In genomic region chr14:89382487-89383170, GRCh38 we compare ENCODE assay signal across 18 cellular contexts. TPM values are rescaled to one million over a fixed set of nuclear protein-coding genes. Genes with fewer than 3 reads are reported as not detected.
A peak's percentile ranks its signal among the peaks of the same experiment; 100 is the strongest.
DNase-seq lines count a peak whose midpoint lies in the region; ATAC-seq and TF ChIP-seq lines count a peak whose summit lies in the region.
"Had no signal": no experiment of that assay in that cellular context is flagged by ENCODE, and none has a peak within 500 bp of the region (broad histone marks: within the 10 kb centered on the region; RNA-seq: fewer than 3 reads in every experiment).

No MANE protein-coding gene starts in this region.

- no peak overlapping the region for H3K4me3 ChIP-seq in BLaER1 treated with 17β-estradiol and CSF1 and Interleukin-3, amounts not matched to agents 10 nM and 100 nM
- no peak overlapping the region for H3K4me3 ChIP-seq in CD4-positive, alpha-beta memory T cell (ENCODE audit: low read length in 2 of 2)
- H3K4me3 ChIP-seq in SU-DHL-6 (ENCODE audit: insufficient read depth, low read length, poor library complexity, severe bottlenecking), result peak overlapping the region; percentile 50
- H3K4me3 ChIP-seq: gastroesophageal sphincter, neural progenitor cell, prostate gland, upper lobe of left lung had no signal

- H3K4me2 ChIP-seq in BLaER1 treated with 17β-estradiol and CSF1 and Interleukin-3, amounts not matched to agents 10 nM and 100 nM, result peak overlapping the region in 9 of 11 experiments; percentile 57 to 85 (median 76); a peak in 15 of 22 replicates
- H3K4me2 ChIP-seq in SU-DHL-6 (ENCODE audit: low read depth, low read length, poor library complexity, severe bottlenecking), result peak overlapping the region; percentile 78
- H3K4me2 ChIP-seq: KMS-11, neural progenitor cell had no signal

- H3K27ac ChIP-seq in BLaER1 treated with 17β-estradiol and CSF1 and Interleukin-3, amounts not matched to agents 10 nM and 100 nM, result peak overlapping the region in 4 of 11 experiments; percentile 60 to 69 (median 68); a peak in 7 of 22 replicates
- H3K27ac ChIP-seq in CD4-positive, alpha-beta memory T cell (ENCODE audit: low read depth, low read length), result no peak overlapping the region
- H3K27ac ChIP-seq in SU-DHL-6 (ENCODE audit: low read depth, low read length), result peak overlapping the region; percentile 99
- H3K27ac ChIP-seq: gastroesophageal sphincter, KMS-11, neural progenitor cell, prostate gland, upper lobe of left lung had no signal

- H2AFZ ChIP-seq in SU-DHL-6 (ENCODE audit: low read depth, low read length, severe bottlenecking), result no peak overlapping the region
- H2AFZ ChIP-seq: neural progenitor cell had no signal

- peaks cover 48 to 66% (median 56%) of the 10 kb centered on the region in 10 experiments for H3K4me1 ChIP-seq in BLaER1 treated with 17β-estradiol and CSF1 and Interleukin-3, amounts not matched to agents 10 nM and 100 nM
- H3K4me1 ChIP-seq in CD4-positive, alpha-beta memory T cell (ENCODE audit: insufficient read depth, low read length), result peaks cover 10% of the 10 kb centered on the region
- H3K4me1 ChIP-seq: neural progenitor cell had no signal

- peaks cover 28 to 61% (median 51%) of the 10 kb centered on the region in 4 donors for H3K4me1 Mint-ChIP-seq in CD4-positive, alpha-beta memory T cell
- H3K4me1 Mint-ChIP-seq: neural progenitor cell had no signal

- POLR2A ChIA-PET in CD4-positive, alpha-beta memory T cell (lab: Charles Lee; ENCODE audit: partially characterized antibody), result interaction anchor here (0.5 kb wide), 1 partner anchor 97 kb away, joined by 3 read pairs; no protein-coding TSS in a partner anchor

- H3K36me3 ChIP-seq in BLaER1 treated with 17β-estradiol and CSF1 and Interleukin-3, amounts not matched to agents 10 nM and 100 nM, result peaks cover 10 to 43% (median 30%) of the 10 kb centered on the region in 11 experiments
- no peaks in the 10 kb centered on the region for H3K36me3 ChIP-seq in CD4-positive, alpha-beta memory T cell (ENCODE audit: insufficient read depth, low read length)
- H3K36me3 ChIP-seq in SU-DHL-6 (ENCODE audit: low read length), result peaks cover 11% of the 10 kb centered on the region
- H3K36me3 ChIP-seq: gastroesophageal sphincter, neural progenitor cell, prostate gland, upper lobe of left lung had no signal

- peaks cover 49% of the 10 kb centered on the region for H3F3A ChIP-seq in SU-DHL-6 (ENCODE audit: insufficient read depth)

- no peak for TF ChIP-seq CTCF in SU-DHL-6 (IDR thresholded peaks at IDR 0.05; ENCODE audit: insufficient read depth, low read length, poor library complexity, severe bottlenecking)

- peaks cover 21 to 37% (median 32%) of the 10 kb centered on the region in 11 experiments for H3K9me3 ChIP-seq in BLaER1 treated with 17β-estradiol and CSF1 and Interleukin-3, amounts not matched to agents 10 nM and 100 nM (replicated peaks in 1 of 11)
- peaks cover 0 to 4% of the 10 kb centered on the region in 2 donors for H3K9me3 ChIP-seq in CD4-positive, alpha-beta memory T cell (ENCODE audit: control insufficient read depth in 1 of 2, low read length in 2 of 2)
- peaks cover 10% of the 10 kb centered on the region; the same call in 1 of the 2 replicates for H3K9me3 ChIP-seq in SU-DHL-6 (ENCODE audit: insufficient read depth, low read length)
- H3K9me3 ChIP-seq: gastroesophageal sphincter, prostate gland, upper lobe of left lung had no signal

- H3K27me3 ChIP-seq in BLaER1 treated with 17β-estradiol and CSF1 and Interleukin-3, amounts not matched to agents 10 nM and 100 nM, result no peaks in the 10 kb centered on the region
- H3K27me3 ChIP-seq in CD4-positive, alpha-beta memory T cell (ENCODE audit: insufficient read depth, low read length), result no peaks in the 10 kb centered on the region
- no peaks in the 10 kb centered on the region for H3K27me3 ChIP-seq in SU-DHL-6 (ENCODE audit: low read length)
- H3K27me3 ChIP-seq: gastroesophageal sphincter, neural progenitor cell, upper lobe of left lung had no signal

- H3K36me3 Mint-ChIP-seq in CD4-positive, alpha-beta memory T cell, result peaks cover 33 to 45% of the 10 kb centered on the region in 2 donors

- intact Hi-C loops in CD4-positive, alpha-beta memory T cell (cut with micrococcal nuclease), result no loop called here

- H3K27ac Mint-ChIP-seq in CD4-positive, alpha-beta memory T cell, result peak overlapping the region in 5 of 7 donors; percentile 1 to 71 (median 39)

- H3K79me2 ChIP-seq in SU-DHL-6 (ENCODE audit: insufficient read depth, low read length), result peaks cover 93% of the 10 kb centered on the region

- peaks cover 1 to 81% (median 30%) of the 10 kb centered on the region in 11 experiments; a peak in 20 of 22 replicates for H4K20me1 ChIP-seq in BLaER1 treated with 17β-estradiol and CSF1 and Interleukin-3, amounts not matched to agents 10 nM and 100 nM
- no peaks in the 10 kb centered on the region for H4K20me1 ChIP-seq in SU-DHL-6 (ENCODE audit: low read depth, low read length)

- no peak for DNase-seq in CD4-positive, alpha-beta memory T cell
- DNase-seq in epidermal melanocyte (ENCODE audit: insufficient read length, low spot score), result peak; percentile 11
- DNase-seq in HCEC 1CT, result no peak
- DNase-seq: mesendoderm; NCI-H1092; NCI-H2081 treated with DMSO at 0.1 percent for 48 hours; NCI-H526 treated with DMSO at 0.1 percent for 48 hours; small intestine; stimulated activated CD4-positive, alpha-beta T cell treated with anti-CD3 and anti-CD28 coated beads, Interleukin-2, amount 100 ng/mL, for 48 hours had no signal

- CTCF ChIA-PET in CD4-positive, alpha-beta memory T cell (lab: Charles Lee; ENCODE audit: partially characterized antibody), result no interaction called here

- H3K9me3 Mint-ChIP-seq in CD4-positive, alpha-beta memory T cell, result peaks cover 0 to 9% (median 7%) of the 10 kb centered on the region in 8 donors

- ATAC-seq in GM19455 (IDR thresholded peaks at IDR 0.05; ENCODE audit: unreplicated experiment) (no peak), GM21717 (IDR thresholded peaks at IDR 0.05; ENCODE audit: unreplicated experiment) (no peak)
- ATAC-seq: gastroesophageal sphincter had no signal

- H3K4me3 Mint-ChIP-seq in CD4-positive, alpha-beta memory T cell, result no peak overlapping the region
- H3K4me3 Mint-ChIP-seq: neural progenitor cell had no signal

- H3K9me2 ChIP-seq in SU-DHL-6 (replicated peaks; ENCODE audit: insufficient read depth, low read length), result no peaks in the 10 kb centered on the region

- H3K27me3 Mint-ChIP-seq in CD4-positive, alpha-beta memory T cell, result no peaks in the 10 kb centered on the region

- peak overlapping the region in 1 of 11 experiments; percentile 59; a peak in 1 of 22 replicates for H3K9ac ChIP-seq in BLaER1 treated with 17β-estradiol and CSF1 and Interleukin-3, amounts not matched to agents 10 nM and 100 nM
- H3K9ac ChIP-seq in SU-DHL-6 (ENCODE audit: low read length), result peak overlapping the region; percentile 61
- H3K9ac ChIP-seq: KMS-11, neural progenitor cell had no signal

RNA-seq across cellular contexts. Expression of gene FOXN3, which starts 34.4 kb away (rescaled TPM):
- 100 to 1,000 TPM; 109 to 111 TPM for total RNA-seq in CD4-positive, alpha-beta memory T cell
- polyA plus RNA-seq in CD4-positive, alpha-beta memory T cell, result 100 to 1,000 TPM in 1 of 2 donors, 10 to 100 TPM in 1; 92.6 to 103 TPM
